8 cellular contexts compared by ENCODE assay signal in genomic region chr7:147245274-147245673, GRCh38.
A peak's percentile ranks its signal among the peaks of the same experiment; 100 is the strongest.
DNase-seq lines count a peak whose midpoint lies in the region; ATAC-seq and TF ChIP-seq lines count a peak whose summit lies in the region.

No MANE protein-coding gene starts in this region.

- no peaks in the 10 kb centered on the region for H3K9me2 ChIP-seq in OCI-LY7 (ENCODE audit: insufficient read depth, low read length)

- H3K9me3 Mint-ChIP-seq in endothelial cell (ENCODE audit: unreplicated experiment) = no peaks in the 10 kb centered on the region
- H3K9me3 Mint-ChIP-seq in nephron = no peaks in the 10 kb centered on the region

- H3K4me3 Mint-ChIP-seq in endothelial cell (ENCODE audit: unreplicated experiment) (no peak overlapping the region), nephron (no peak overlapping the region)

- no peak overlapping the region for H3K27ac Mint-ChIP-seq in endothelial cell (ENCODE audit: unreplicated experiment)
- H3K27ac Mint-ChIP-seq in nephron = no peak overlapping the region

- CTCF ChIA-PET in OCI-LY7 (lab: Charles Lee; ENCODE audit: unreplicated experiment) = no interaction called here

- ATAC-seq in HG03175 (IDR thresholded peaks at IDR 0.05; ENCODE audit: unreplicated experiment) (peak; percentile 71), HG03457 (IDR thresholded peaks at IDR 0.05; ENCODE audit: unreplicated experiment) (no peak)

- TF ChIP-seq CTCF in OCI-LY7 (conservative IDR thresholded peaks at IDR 0.05; ENCODE audit: low read length) (peak; percentile 85), endothelial cell (IDR thresholded peaks at IDR 0.05; ENCODE audit: unreplicated experiment) (peak; percentile 70), nephron (IDR thresholded peaks at IDR 0.05; ENCODE audit: unreplicated experiment in 3 of 3) (peak; percentile 38 to 58 (median 50))

- H3K36me3 Mint-ChIP-seq in endothelial cell (ENCODE audit: low read depth, unreplicated experiment) = no peaks in the 10 kb centered on the region
- no peaks in the 10 kb centered on the region for H3K36me3 Mint-ChIP-seq in nephron (ENCODE audit: low read depth)

- no peaks in the 10 kb centered on the region for H3K4me1 ChIP-seq in OCI-LY7 (ENCODE audit: insufficient read depth, low read length, poor library complexity, severe bottlenecking)

- H3K4me3 ChIP-seq in OCI-LY7 (ENCODE audit: low read depth, low read length, poor library complexity, severe bottlenecking) = no peak overlapping the region

- H3K4me2 ChIP-seq in OCI-LY7 (ENCODE audit: low read length) = no peak overlapping the region

- H3K4me1 Mint-ChIP-seq in endothelial cell (ENCODE audit: unreplicated experiment) (no peaks in the 10 kb centered on the region), nephron (no peaks in the 10 kb centered on the region)

- no peaks in the 10 kb centered on the region for H3K79me2 ChIP-seq in OCI-LY7 (ENCODE audit: insufficient read depth, low read depth, low read length)

- H4K20me1 ChIP-seq in OCI-LY7 (ENCODE audit: insufficient read depth, low read length) = no peaks in the 10 kb centered on the region

- no peaks in the 10 kb centered on the region for H3K9me3 ChIP-seq in OCI-LY7 (ENCODE audit: low read length)

- intact Hi-C loops in OCI-LY7 (cut with micrococcal nuclease; ENCODE audit: unreplicated experiment) = loop anchor here (5.0 kb wide), 1 partner anchor 837 kb away; no protein-coding TSS in a partner anchor

- no peak overlapping the region for H3K27ac ChIP-seq in OCI-LY7 (ENCODE audit: low read depth, low read length, poor library complexity, severe bottlenecking)

- DNase-seq in 8988T = peak; percentile 7
- DNase-seq in ELF-1 (ENCODE audit: low read depth, low spot score) = peak; percentile 63
- DNase-seq in OCI-LY7 (ENCODE audit: low spot score) = peak; percentile 47
- peak; percentile 47 for DNase-seq in endothelial cell (ENCODE audit: low spot score)
- no peak for DNase-seq in NCI-H226

- H3K27me3 Mint-ChIP-seq in endothelial cell (ENCODE audit: unreplicated experiment) (peaks cover 1% of the 10 kb centered on the region), nephron (ENCODE audit: low read depth) (no peaks in the 10 kb centered on the region)

- no peak overlapping the region for H2AFZ ChIP-seq in OCI-LY7 (ENCODE audit: low read length)

- BruUV-seq in OCI-LY7 (replicated peaks; lab: Mats Ljungman, UMichigan) = no TSS peak

- POLR2A ChIA-PET in OCI-LY7 (lab: Charles Lee) = no interaction called here

- H3K36me3 ChIP-seq in OCI-LY7 (ENCODE audit: insufficient read depth, low read length) = no peaks in the 10 kb centered on the region
